In the genomic region with DNA sequence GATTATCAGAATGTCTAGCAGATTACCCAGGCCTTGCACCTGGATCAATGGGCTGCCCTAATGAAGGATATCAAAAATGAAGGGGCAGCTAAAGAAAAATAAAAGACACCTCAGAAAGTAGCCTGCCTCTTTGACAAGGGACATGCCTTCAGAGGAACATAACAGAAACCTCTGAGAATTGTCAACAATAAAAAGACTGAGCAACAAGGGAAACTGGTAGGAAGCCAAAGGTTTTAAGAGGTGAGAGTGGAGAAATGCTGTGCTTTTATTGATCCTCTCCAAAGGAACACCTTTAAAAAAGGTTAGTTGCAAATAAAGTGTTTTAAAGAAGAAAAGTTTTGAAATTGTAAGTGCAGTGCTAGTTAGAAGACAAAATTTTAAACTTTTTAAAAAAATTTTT, we compare ENCODE assay signal across 27 cellular contexts.
"Had no signal": no experiment of that assay in that cellular context is flagged by ENCODE, and none has a peak within 500 bp of the region (broad histone marks: within the 10 kb centered on the region; RNA-seq: fewer than 3 reads in every experiment).

No MANE protein-coding gene starts in this region.

- H3K4me3 ChIP-seq: hepatocyte, left lung, lower lobe of right lung, neural progenitor cell, psoas muscle, right atrium auricular region, right lobe of liver, smooth muscle cell, tibial nerve, uterus had no signal

- ATAC-seq: left colon; left lung; lower lobe of right lung; natural killer cell; psoas muscle; right lobe of liver; stimulated activated memory B cell treated with anti-CD40 and anti-IgM and Interleukin-4, amounts not matched to agents 10 μg/mL and 1 μg/mL and 100 μg/mL, for 72 hours; stimulated activated naive CD8-positive, alpha-beta T cell treated with anti-CD3 and anti-CD28 coated beads, Interleukin-15, amount 100 ng/mL, for 72 hours had no signal

- DNase-seq: kidney glomerular epithelial cell; left colon; left lung; lower lobe of right lung; mesendoderm; naive B cell; natural killer cell; nephron progenitor cell; occipital lobe; psoas muscle; right lobe of liver; stimulated activated CD4-positive, alpha-beta T cell treated with anti-CD3 and anti-CD28 coated beads, Interleukin-1b, Interleukin-23, amount 100 ng/mL, for 48 hours; stimulated activated CD4-positive, alpha-beta T cell treated with anti-CD3 and anti-CD28 coated beads, Interleukin-2, amount 100 ng/mL, for 48 hours; stimulated activated CD4-positive, alpha-beta T cell treated with anti-CD3 and anti-CD28 coated beads, Interleukin-4, amount 100 ng/mL, for 4 hours; stimulated activated CD8-positive, alpha-beta memory T cell treated with anti-CD3 and anti-CD28 coated beads, Interleukin-4, amount 100 ng/mL, for 48 hours; stimulated activated naive CD4-positive, alpha-beta T cell treated with Interleukin-2 at 50 U/mL for 16 hours; stimulated activated naive CD8-positive, alpha-beta T cell treated with anti-CD3 and anti-CD28 coated beads, Interleukin-15, amount 100 ng/mL, for 72 hours; substantia nigra; uterus had no signal

- H3K4me2 ChIP-seq: hepatocyte, neural progenitor cell, smooth muscle cell had no signal

- H2AFZ ChIP-seq: hepatocyte, neural progenitor cell, parathyroid adenoma had no signal

- H3K9ac ChIP-seq: neural progenitor cell, parathyroid adenoma had no signal

- H3K79me2 ChIP-seq: hepatocyte, parathyroid adenoma had no signal

- H3K27me3 ChIP-seq: hepatocyte, left lung, neural progenitor cell, neutrophil, right atrium auricular region, right lobe of liver, tibial nerve, uterus had no signal

- H3K9me3 ChIP-seq: left lung, lower lobe of right lung, neutrophil, psoas muscle, right atrium auricular region, right lobe of liver, tibial nerve, uterus had no signal

- H3K27ac ChIP-seq: hepatocyte, left lung, lower lobe of right lung, neural progenitor cell, neutrophil, parathyroid adenoma, psoas muscle, right atrium auricular region, right lobe of liver, uterus had no signal

- H3K36me3 ChIP-seq: left lung, lower lobe of right lung, neural progenitor cell, neutrophil, right atrium auricular region, right lobe of liver, tibial nerve, uterus had no signal

- H3K4me1 ChIP-seq: left lung, lower lobe of right lung, parathyroid adenoma, psoas muscle, right atrium auricular region, right lobe of liver, uterus had no signal
